In the genomic region with DNA sequence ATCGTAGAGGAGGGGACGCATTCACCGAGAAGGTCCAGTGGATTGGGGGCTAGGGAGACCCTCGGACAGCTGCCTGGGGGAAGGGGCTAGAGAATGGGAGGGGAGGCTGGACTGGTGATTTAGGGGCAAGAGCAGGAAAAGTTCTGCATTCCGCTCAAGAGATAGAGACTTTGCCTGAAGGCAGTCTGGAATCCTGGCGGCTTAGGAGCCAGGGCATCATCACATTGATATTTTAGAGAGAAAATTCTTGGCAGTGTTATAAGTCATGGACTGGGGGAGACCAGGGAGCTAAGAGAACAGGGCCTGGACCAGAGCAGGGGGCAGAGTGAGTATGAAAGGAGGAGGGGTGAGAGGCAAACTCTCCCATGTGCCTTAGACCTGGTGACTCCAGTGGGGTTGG, we compare ENCODE assay signal across 21 cellular contexts. TPM values are rescaled to one million over a fixed set of nuclear protein-coding genes. Genes with fewer than 3 reads are reported as not detected.
A peak's percentile ranks its signal among the peaks of the same experiment; 100 is the strongest.
DNase-seq lines count a peak whose midpoint lies in the region; ATAC-seq and TF ChIP-seq lines count a peak whose summit lies in the region.
"Had no signal": no experiment of that assay in that cellular context is flagged by ENCODE, and none has a peak within 500 bp of the region (broad histone marks: within the 10 kb centered on the region; RNA-seq: fewer than 3 reads in every experiment).

No MANE protein-coding gene starts in this region.

- DNase-seq in activated naive CD4-positive, alpha-beta T cell treated with anti-CD3 and anti-CD28 coated beads, Interleukin-2, amount 50 U/mL, for 72 hours (ENCODE audit: low spot score in 2 of 2), result no peak
- no peak for DNase-seq in activated naive CD4-positive, alpha-beta T cell treated with anti-CD3 and anti-CD28 coated beads for 36 hours
- DNase-seq in T-cell, result no peak
- DNase-seq in mesothelial cell of epicardium (ENCODE audit: low spot score in 2 of 2, unreplicated experiment in 2 of 2), result no peak
- no peak for DNase-seq in stimulated activated effector memory CD8-positive, alpha-beta T cell treated with anti-CD3 and anti-CD28 coated beads, Interleukin-12 subunit alpha, Interleukin-12 subunit beta, amount 100 ng/mL, for 72 hours (ENCODE audit: low spot score in 2 of 2)
- no peak for DNase-seq in HAP-1 (ENCODE audit: low spot score in 2 of 2)
- DNase-seq in COR-L47 (lab: John Stamatoyannopoulos, UW), result no peak
- DNase-seq in activated CD4-positive, alpha-beta T cell treated with anti-CD3 and anti-CD28 coated beads, Interleukin-2, amount 50 U/mL, for 1 hour, result no peak
- DNase-seq: activated CD4-positive, CD25-positive, alpha-beta regulatory T cell treated with anti-CD3 and anti-CD28 coated beads, Interleukin-2, amount 50 U/mL, for 72 hours; activated CD8-positive, alpha-beta memory T cell treated with anti-CD3 and anti-CD28 coated beads for 24 hours; activated naive CD4-positive, alpha-beta T cell; activated T-cell treated with anti-CD3 and anti-CD28 coated beads, Interleukin-2, amount 50 U/mL, for 24 hours; anterior cingulate cortex; CD8-positive, alpha-beta memory T cell; DMS53; pancreas; SIG-M5; sigmoid colon; stomach; upper lobe of left lung had no signal

- peaks cover 3% of the 10 kb centered on the region; the same call in 1 of the 2 replicates for H3K36me3 ChIP-seq in HAP-1 (replicated peaks)
- H3K36me3 ChIP-seq: pancreas, sigmoid colon, upper lobe of left lung had no signal

- CTCF ChIA-PET in activated naive CD4-positive, alpha-beta T cell treated with anti-CD3 and anti-CD28 coated beads for 36 hours (lab: Charles Lee), result no interaction called here
- CTCF ChIA-PET in T-cell (lab: Charles Lee), result no interaction called here

- H3K4me1 Mint-ChIP-seq in activated naive CD4-positive, alpha-beta T cell treated with anti-CD3 and anti-CD28 coated beads for 36 hours (ENCODE audit: low read depth), result peaks cover 28% of the 10 kb centered on the region
- H3K4me1 Mint-ChIP-seq in T-cell (peaks cover 55 to 63% (median 59%) of the 10 kb centered on the region in 3 donors), mesothelial cell of epicardium (peaks cover 77% of the 10 kb centered on the region)
- H3K4me1 Mint-ChIP-seq in stimulated activated effector memory CD8-positive, alpha-beta T cell treated with anti-CD3 and anti-CD28 coated beads, Interleukin-12 subunit alpha, Interleukin-12 subunit beta, amount 100 ng/mL, for 72 hours, result peaks cover 38% of the 10 kb centered on the region

- H3K36me3 Mint-ChIP-seq in activated naive CD4-positive, alpha-beta T cell treated with anti-CD3 and anti-CD28 coated beads, Interleukin-2, amount 50 U/mL, for 72 hours, result peaks cover 0 to 18% of the 10 kb centered on the region in 2 donors
- peaks cover 2% of the 10 kb centered on the region for H3K36me3 Mint-ChIP-seq in activated naive CD4-positive, alpha-beta T cell treated with anti-CD3 and anti-CD28 coated beads for 36 hours (ENCODE audit: low read depth)
- H3K36me3 Mint-ChIP-seq in T-cell, result peaks cover 30% of the 10 kb centered on the region
- no peaks in the 10 kb centered on the region for H3K36me3 Mint-ChIP-seq in mesothelial cell of epicardium
- peaks cover 49% of the 10 kb centered on the region for H3K36me3 Mint-ChIP-seq in stimulated activated effector memory CD8-positive, alpha-beta T cell treated with anti-CD3 and anti-CD28 coated beads, Interleukin-12 subunit alpha, Interleukin-12 subunit beta, amount 100 ng/mL, for 72 hours

- H3K4me1 ChIP-seq in HAP-1, result peaks cover 25% of the 10 kb centered on the region
- H3K4me1 ChIP-seq: pancreas, upper lobe of left lung had no signal

- no peaks in the 10 kb centered on the region for H3K27me3 ChIP-seq in HAP-1 (ENCODE audit: low read depth)
- H3K27me3 ChIP-seq: pancreas, sigmoid colon, stomach, upper lobe of left lung had no signal

- TF ChIP-seq CTCF in mesothelial cell of epicardium (IDR thresholded peaks at IDR 0.05; ENCODE audit: unreplicated experiment), result no peak

- no peaks in the 10 kb centered on the region for H3K27me3 Mint-ChIP-seq in activated naive CD4-positive, alpha-beta T cell treated with anti-CD3 and anti-CD28 coated beads for 36 hours (ENCODE audit: low read depth)
- H3K27me3 Mint-ChIP-seq in T-cell (no peaks in the 10 kb centered on the region), mesothelial cell of epicardium (ENCODE audit: low read depth) (no peaks in the 10 kb centered on the region)
- H3K27me3 Mint-ChIP-seq: activated T-cell treated with anti-CD3 and anti-CD28 coated beads, Interleukin-2, amount 50 U/mL, for 24 hours; CD8-positive, alpha-beta memory T cell had no signal

- no peaks in the 10 kb centered on the region for H3K9me3 ChIP-seq in HAP-1
- H3K9me3 ChIP-seq: pancreas, sigmoid colon, stomach, upper lobe of left lung had no signal

- H3K4me3 Mint-ChIP-seq in activated naive CD4-positive, alpha-beta T cell treated with anti-CD3 and anti-CD28 coated beads for 36 hours, result no peak overlapping the region
- H3K4me3 Mint-ChIP-seq in T-cell, result no peak overlapping the region
- H3K4me3 Mint-ChIP-seq in mesothelial cell of epicardium, result no peak overlapping the region
- no peak overlapping the region for H3K4me3 Mint-ChIP-seq in stimulated activated effector memory CD8-positive, alpha-beta T cell treated with anti-CD3 and anti-CD28 coated beads, Interleukin-12 subunit alpha, Interleukin-12 subunit beta, amount 100 ng/mL, for 72 hours
- H3K4me3 Mint-ChIP-seq: activated T-cell treated with anti-CD3 and anti-CD28 coated beads, Interleukin-2, amount 50 U/mL, for 24 hours; CD8-positive, alpha-beta memory T cell; GM23338 had no signal

- no peak for ATAC-seq in activated naive CD4-positive, alpha-beta T cell treated with anti-CD3 and anti-CD28 coated beads, Interleukin-2, amount 50 U/mL, for 72 hours
- no peak for ATAC-seq in T-cell (replicated peaks in 1 of 4)
- no peak for ATAC-seq in stimulated activated effector memory CD8-positive, alpha-beta T cell treated with anti-CD3 and anti-CD28 coated beads, Interleukin-12 subunit alpha, Interleukin-12 subunit beta, amount 100 ng/mL, for 72 hours
- ATAC-seq: GM23338, pancreas had no signal

- in situ Hi-C loops in HAP-1 (cut with MboI; ENCODE audit: low sequenced_read_pairs), result no loop called here

- H3K27ac Mint-ChIP-seq in activated naive CD4-positive, alpha-beta T cell treated with anti-CD3 and anti-CD28 coated beads, Interleukin-2, amount 50 U/mL, for 72 hours, result peak overlapping the region; percentile 38 to 65
- H3K27ac Mint-ChIP-seq in activated naive CD4-positive, alpha-beta T cell treated with anti-CD3 and anti-CD28 coated beads for 36 hours, result no peak overlapping the region
- H3K27ac Mint-ChIP-seq in T-cell, result peak overlapping the region; percentile 44 to 84
- peak overlapping the region; percentile 92 for H3K27ac Mint-ChIP-seq in mesothelial cell of epicardium
- H3K27ac Mint-ChIP-seq in stimulated activated effector memory CD8-positive, alpha-beta T cell treated with anti-CD3 and anti-CD28 coated beads, Interleukin-12 subunit alpha, Interleukin-12 subunit beta, amount 100 ng/mL, for 72 hours, result peak overlapping the region; percentile 56
- H3K27ac Mint-ChIP-seq: activated T-cell treated with anti-CD3 and anti-CD28 coated beads, Interleukin-2, amount 50 U/mL, for 24 hours had no signal

- H3K4me3 ChIP-seq in HAP-1, result no peak overlapping the region
- H3K4me3 ChIP-seq: GM23338, pancreas, sigmoid colon, stomach, upper lobe of left lung had no signal

- POLR2A ChIA-PET in T-cell (lab: Charles Lee), result no interaction called here

- no peaks in the 10 kb centered on the region for H3K9me3 Mint-ChIP-seq in activated naive CD4-positive, alpha-beta T cell treated with anti-CD3 and anti-CD28 coated beads, Interleukin-2, amount 50 U/mL, for 72 hours
- no peaks in the 10 kb centered on the region for H3K9me3 Mint-ChIP-seq in activated naive CD4-positive, alpha-beta T cell treated with anti-CD3 and anti-CD28 coated beads for 36 hours
- H3K9me3 Mint-ChIP-seq in T-cell, result no peaks in the 10 kb centered on the region
- no peaks in the 10 kb centered on the region for H3K9me3 Mint-ChIP-seq in mesothelial cell of epicardium
- no peaks in the 10 kb centered on the region for H3K9me3 Mint-ChIP-seq in stimulated activated effector memory CD8-positive, alpha-beta T cell treated with anti-CD3 and anti-CD28 coated beads, Interleukin-12 subunit alpha, Interleukin-12 subunit beta, amount 100 ng/mL, for 72 hours
- H3K9me3 Mint-ChIP-seq: activated T-cell treated with anti-CD3 and anti-CD28 coated beads, Interleukin-2, amount 50 U/mL, for 24 hours; CD8-positive, alpha-beta memory T cell; GM23338 had no signal

- intact Hi-C loops in activated naive CD4-positive, alpha-beta T cell treated with anti-CD3 and anti-CD28 coated beads for 36 hours (cut with micrococcal nuclease), result no loop called here

RNA-seq across cellular contexts. Expression of gene MSI2, which starts 35.8 kb away (rescaled TPM):
- 10 to 100 TPM; 54.1 to 74.8 TPM for total RNA-seq in activated naive CD4-positive, alpha-beta T cell treated with anti-CD3 and anti-CD28 coated beads, Interleukin-2, amount 50 U/mL, for 72 hours
- total RNA-seq in activated naive CD4-positive, alpha-beta T cell treated with anti-CD3 and anti-CD28 coated beads for 36 hours, result 10 to 100 TPM; 38.8 to 39.0 TPM
- total RNA-seq in T-cell (100 to 1,000 TPM in 4 of 5 donors, 10 to 100 TPM in 1; 98.6 to 148 (median 113) TPM), mesothelial cell of epicardium (136 to 144 TPM (median 140 TPM) in 3 replicates)
